In genomic region chr14:70601162-70601561, GRCh38 we compare ENCODE assay signal across 9 cellular contexts. TPM values are rescaled to one million over a fixed set of nuclear protein-coding genes. Genes with fewer than 3 reads are reported as not detected.
DNase-seq lines count a peak whose midpoint lies in the region; ATAC-seq and TF ChIP-seq lines count a peak whose summit lies in the region.
"Had no signal": no experiment of that assay in that cellular context is flagged by ENCODE, and none has a peak within 500 bp of the region (broad histone marks: within the 10 kb centered on the region; RNA-seq: fewer than 3 reads in every experiment).

No MANE protein-coding gene starts in this region.

- peak overlapping the region; percentile 24; the same call in 1 of the 2 replicates for H3K9ac ChIP-seq in MM.1S (ENCODE audit: low read length)

- peaks cover 0 to 16% (median 0%) of the 10 kb centered on the region in 3 donors for H3K36me3 Mint-ChIP-seq in CD8-positive, alpha-beta memory T cell
- H3K36me3 Mint-ChIP-seq in effector memory CD8-positive, alpha-beta T cell (ENCODE audit: insufficient read depth) = peaks cover 21% of the 10 kb centered on the region

- DNase-seq in CD8-positive, alpha-beta memory T cell = no peak
- no peak for DNase-seq in MM.1S
- no peak for DNase-seq in effector memory CD8-positive, alpha-beta T cell
- no peak for DNase-seq in mucosa of gallbladder (ENCODE audit: low spot score)
- DNase-seq in caudate nucleus (lab: John Stamatoyannopoulos, UW) = no peak

- H3K9me3 Mint-ChIP-seq in CD8-positive, alpha-beta memory T cell = no peaks in the 10 kb centered on the region
- H3K9me3 Mint-ChIP-seq in effector memory CD8-positive, alpha-beta T cell = no peaks in the 10 kb centered on the region

- H4K20me1 ChIP-seq in MM.1S (ENCODE audit: insufficient read depth, low read length) = no peaks in the 10 kb centered on the region

- no peaks in the 10 kb centered on the region for H3K27me3 ChIP-seq in CD8-positive, alpha-beta memory T cell (ENCODE audit: insufficient read depth, low read length, poor library complexity, severe bottlenecking)
- H3K27me3 ChIP-seq in MM.1S (replicated peaks; ENCODE audit: insufficient read depth, low read length) (no peaks in the 10 kb centered on the region), neutrophil (peaks cover 46% of the 10 kb centered on the region)

- H3K4me1 ChIP-seq in CD8-positive, alpha-beta memory T cell (ENCODE audit: insufficient read depth, low read length) = peaks cover 19% of the 10 kb centered on the region
- 0 out of 2 replicates have a peak, but pooled peaks cover 3% of the 10 kb centered on the region for H3K4me1 ChIP-seq in MM.1S (ENCODE audit: low read length)
- peaks cover 11 to 14% of the 10 kb centered on the region in 2 experiments for H3K4me1 ChIP-seq in neutrophil (ENCODE audit: control insufficient read depth in 1 of 2, insufficient read depth in 1 of 2, low read depth in 1 of 2, low read length in 1 of 2)

- CTCF ChIA-PET in CD8-positive, alpha-beta memory T cell (lab: Charles Lee) = interaction anchor here (0.7 to 2.0 kb wide), 6 partner anchors 20 to 216 kb away, joined by 3 to 9 read pairs (median 4); partner anchors contain the start of gene TTC9

- POLR2A ChIA-PET in CD8-positive, alpha-beta memory T cell (lab: Charles Lee) = no interaction called here

- H3K9me3 ChIP-seq in CD8-positive, alpha-beta memory T cell (ENCODE audit: low read length) = no peaks in the 10 kb centered on the region
- H3K9me3 ChIP-seq in MM.1S (replicated peaks; ENCODE audit: insufficient read depth, low read length) (no peaks in the 10 kb centered on the region), neutrophil (no peaks in the 10 kb centered on the region)

- no peaks in the 10 kb centered on the region for H3F3A ChIP-seq in MM.1S (ENCODE audit: insufficient read depth, low read length)

- peak overlapping the region; percentile 55 for H3K4me3 ChIP-seq in CD8-positive, alpha-beta memory T cell (ENCODE audit: low read length)
- H3K4me3 ChIP-seq in MM.1S (ENCODE audit: low read length) = peak overlapping the region; percentile 50
- H3K4me3 ChIP-seq in neutrophil (ENCODE audit: low read depth in 1 of 2, low read length in 1 of 2) = peak overlapping the region; percentile 53 to 66

- H3K36me3 ChIP-seq in CD8-positive, alpha-beta memory T cell (ENCODE audit: insufficient read depth, low read length) = peaks cover 5% of the 10 kb centered on the region
- H3K36me3 ChIP-seq in MM.1S (replicated peaks; ENCODE audit: insufficient read depth, low read length) (no peaks in the 10 kb centered on the region), neutrophil (peaks cover 6% of the 10 kb centered on the region)

- no peak for ATAC-seq in effector memory CD8-positive, alpha-beta T cell (replicated peaks)
- ATAC-seq in HG03135 (IDR thresholded peaks at IDR 0.05; ENCODE audit: unreplicated experiment) (no peak), GM19463 (IDR thresholded peaks at IDR 0.05; ENCODE audit: unreplicated experiment) (no peak)

- peaks cover 32 to 37% (median 33%) of the 10 kb centered on the region in 3 donors for H3K4me1 Mint-ChIP-seq in CD8-positive, alpha-beta memory T cell
- peaks cover 20 to 30% of the 10 kb centered on the region in 2 donors for H3K4me1 Mint-ChIP-seq in effector memory CD8-positive, alpha-beta T cell (ENCODE audit: low read depth in 2 of 2)

- peak overlapping the region in 5 of 8 donors; percentile 34 to 95 (median 82) for H3K27ac Mint-ChIP-seq in CD8-positive, alpha-beta memory T cell
- H3K27ac Mint-ChIP-seq in effector memory CD8-positive, alpha-beta T cell = peak overlapping the region; percentile 98

- H3K79me2 ChIP-seq in MM.1S (ENCODE audit: low read length) = peaks cover 40% of the 10 kb centered on the region

- no peak for TF ChIP-seq CTCF in MM.1S (IDR thresholded peaks at IDR 0.05; ENCODE audit: low read length)
- TF ChIP-seq CTCF in neutrophil (IDR thresholded peaks at IDR 0.05) = no peak

- peak overlapping the region; percentile 97 to 100 (median 99) for H3K4me3 Mint-ChIP-seq in CD8-positive, alpha-beta memory T cell
- H3K4me3 Mint-ChIP-seq in effector memory CD8-positive, alpha-beta T cell = peak overlapping the region; percentile 97 to 98

- H3K27me3 Mint-ChIP-seq in CD8-positive, alpha-beta memory T cell = peaks cover 1 to 17% of the 10 kb centered on the region in 2 donors
- H3K27me3 Mint-ChIP-seq in effector memory CD8-positive, alpha-beta T cell = peaks cover 6 to 9% of the 10 kb centered on the region in 2 donors

- no peak overlapping the region for H3K27ac ChIP-seq in CD8-positive, alpha-beta memory T cell (ENCODE audit: low read depth, low read length)
- H3K27ac ChIP-seq in MM.1S (ENCODE audit: low read length) = no peak overlapping the region
- H3K27ac ChIP-seq in neutrophil = no peak overlapping the region
- no peak overlapping the region for H3K27ac ChIP-seq in caudate nucleus (ENCODE audit: low read depth, low read length)

- H3K4me2 ChIP-seq in MM.1S (ENCODE audit: low read depth, low read length) = peak overlapping the region; percentile 54; the same call in 1 of the 2 replicates

- no peaks in the 10 kb centered on the region for H3K9me2 ChIP-seq in MM.1S (replicated peaks; ENCODE audit: insufficient read depth, low read length)

- H2AFZ ChIP-seq in MM.1S (ENCODE audit: low read length) = peak overlapping the region; percentile 74

RNA-seq across cellular contexts. Expression of gene MED6, which starts 0.7 kb away (rescaled TPM):
- total RNA-seq in CD8-positive, alpha-beta memory T cell = 10 to 100 TPM; 62.3 to 63.9 TPM
- 41.1 TPM for polyA plus RNA-seq in CD8-positive, alpha-beta memory T cell
- 24.2 TPM for total RNA-seq in mucosa of gallbladder

RNA-seq across cellular contexts. Expression of gene TTC9, which starts 40.6 kb away (rescaled TPM):
- total RNA-seq in CD8-positive, alpha-beta memory T cell = 1 to 10 TPM; 5.8 to 6.5 TPM
- polyA plus RNA-seq in CD8-positive, alpha-beta memory T cell = 12.5 TPM
- 8.1 TPM for total RNA-seq in mucosa of gallbladder
- total RNA-seq: RPMI7951 had no signal
